In genomic region chr11:111540114-111540920, GRCh38 we compare ENCODE assay signal across 8 cellular contexts. TPM values are rescaled to one million over a fixed set of nuclear protein-coding genes. Genes with fewer than 3 reads are reported as not detected.
A peak's percentile ranks its signal among the peaks of the same experiment; 100 is the strongest.
DNase-seq lines count a peak whose midpoint lies in the region; ATAC-seq and TF ChIP-seq lines count a peak whose summit lies in the region.

LAYN (plus strand) TSS chr11:111540720; CDS start chr11:111540844, 124 bp downstream.

- no peak within 1 kb of the TSS for H3K27ac Mint-ChIP-seq in endodermal cell
- H3K27ac Mint-ChIP-seq in memory B cell, result no peak within 1 kb of the TSS

- DNase-seq in A673 (ENCODE audit: low spot score) (peak; percentile 81), endodermal cell (peak; percentile 83), memory B cell (ENCODE audit: low spot score in 2 of 2) (peak in 1 of 2 donors; percentile 27)
- peak; percentile 36 for DNase-seq in activated CD4-positive, alpha-beta T cell treated with anti-CD3 and anti-CD28 coated beads for 48 hours

- H3K9me3 ChIP-seq in A673 (ENCODE audit: low read depth, low read length, poor library complexity, severe bottlenecking) (no peaks in the 10 kb centered on the region), HEK293 (ENCODE audit: control insufficient read depth, insufficient read depth, low read depth, low read length) (no peaks in the 10 kb centered on the region), endodermal cell (ENCODE audit: control insufficient read depth, low read length) (peaks cover 6% of the 10 kb centered on the region), stomach smooth muscle (ENCODE audit: control insufficient read depth in 2 of 2, low read length in 2 of 2) (no peaks in the 10 kb centered on the region)

- ATAC-seq in memory B cell (ENCODE audit: low read depth) (peak; percentile 61), HG03135 (IDR thresholded peaks at IDR 0.05; ENCODE audit: unreplicated experiment) (no peak), GM18868 (IDR thresholded peaks at IDR 0.05; ENCODE audit: unreplicated experiment) (no peak)

- intact Hi-C loops in A673 (cut with micrococcal nuclease; ENCODE audit: unreplicated experiment), result no loop called here

- H3K36me3 Mint-ChIP-seq in endodermal cell (ENCODE audit: low read depth) (no peaks in the 10 kb centered on the region), memory B cell (no peaks in the 10 kb centered on the region)

- CTCF ChIA-PET in A673 (lab: Charles Lee) (interaction anchor here (0.6 kb wide), 1 partner anchor 740 kb away, joined by 12 read pairs; no protein-coding TSS in a partner anchor), HEK293 (lab: Yijun Ruan, JAX) (interaction anchor here (1.1 kb wide), 1 partner anchor 302 kb away, joined by 3 read pairs; no protein-coding TSS in a partner anchor)

- H3K27me3 Mint-ChIP-seq in endodermal cell (ENCODE audit: insufficient read depth) (peaks cover 88% of the 10 kb centered on the region), memory B cell (peaks cover 29% of the 10 kb centered on the region)

- peak within 1 kb of the TSS; percentile 58 for H3K4me3 Mint-ChIP-seq in endodermal cell
- H3K4me3 Mint-ChIP-seq in memory B cell, result peak within 1 kb of the TSS; percentile 78

- H3K4me3 ChIP-seq in A673 (ENCODE audit: low read depth, low read length, poor library complexity, severe bottlenecking) (peak within 1 kb of the TSS; percentile 63), HEK293 (ENCODE audit: low read depth, low read length) (peak within 1 kb of the TSS; percentile 42), endodermal cell (ENCODE audit: low read length) (peak within 1 kb of the TSS; percentile 77), stomach smooth muscle (ENCODE audit: low read length in 2 of 2) (peak within 1 kb of the TSS; percentile 82 to 85)

- POLR2A ChIA-PET in A673 (lab: Charles Lee; ENCODE audit: low non-redundant PET) (no interaction called here), HEK293 (lab: Yijun Ruan, JAX) (no interaction called here)

- H3K27ac ChIP-seq in A673 (ENCODE audit: low read depth, low read length, poor library complexity, severe bottlenecking) (no peak within 1 kb of the TSS), HEK293 (ENCODE audit: extremely low read depth, low read depth, low read length) (no peak within 1 kb of the TSS; the same call in 1 of the 2 replicates), endodermal cell (ENCODE audit: low read depth, low read length) (no peak within 1 kb of the TSS), stomach smooth muscle (ENCODE audit: low read length) (peak within 1 kb of the TSS; percentile 81)

- BruUV-seq in A673 (replicated peaks; lab: Mats Ljungman, UMichigan), result no TSS peak

- WGBS in endodermal cell (ENCODE audit: insufficient coverage in 1 of 2, insufficient read length in 1 of 2), 2 experiments, result 7 to 9% methylated on average over 29 to 70 of the region's 70 CpGs

- H3K36me3 ChIP-seq in A673 (ENCODE audit: insufficient read depth, low read length, poor library complexity, severe bottlenecking), result no peaks in the 10 kb centered on the region
- H3K36me3 ChIP-seq in HEK293 (ENCODE audit: control insufficient read depth in 2 of 2, insufficient read depth in 1 of 2, low read length in 2 of 2), result peaks cover 0 to 16% of the 10 kb centered on the region in 2 experiments; a peak in 1 of 3 replicates
- H3K36me3 ChIP-seq in endodermal cell (ENCODE audit: control insufficient read depth, insufficient read depth, low read length), result no peaks in the 10 kb centered on the region
- H3K36me3 ChIP-seq in stomach smooth muscle (ENCODE audit: control insufficient read depth in 2 of 2, insufficient read depth in 2 of 2, low read length in 2 of 2), result peaks cover 4 to 12% of the 10 kb centered on the region in 2 donors

- H3K27me3 ChIP-seq in A673 (replicated peaks; ENCODE audit: insufficient read depth, low read depth, low read length, poor library complexity), result no peaks in the 10 kb centered on the region
- peaks cover 91% of the 10 kb centered on the region for H3K27me3 ChIP-seq in endodermal cell (ENCODE audit: control insufficient read depth, insufficient read depth, low read length, poor library complexity, severe bottlenecking)
- H3K27me3 ChIP-seq in stomach smooth muscle (ENCODE audit: control insufficient read depth in 1 of 2, insufficient read depth in 2 of 2, low read length in 2 of 2), result no peaks in the 10 kb centered on the region

- H3K4me1 ChIP-seq in A673 (ENCODE audit: insufficient read depth, low read length, poor library complexity, severe bottlenecking) (peaks cover 16% of the 10 kb centered on the region), HEK293 (ENCODE audit: control insufficient read depth, insufficient read depth, low read length) (no peaks in the 10 kb centered on the region), endodermal cell (ENCODE audit: control insufficient read depth, insufficient read depth, low read length) (no peaks in the 10 kb centered on the region), stomach smooth muscle (ENCODE audit: control insufficient read depth, insufficient read depth, low read length) (peaks cover 29% of the 10 kb centered on the region)

- TF ChIP-seq CTCF in A673 (conservative IDR thresholded peaks at IDR 0.05; ENCODE audit: low read depth, low read length) (no peak), HEK293 (tag by site-specific recombination; IDR thresholded peaks at IDR 0.05) (peak; percentile 46; the same call in 1 of the 2 replicates), endodermal cell (conservative IDR thresholded peaks at IDR 0.05) (no peak)

- H3K9me3 Mint-ChIP-seq in endodermal cell, result no peaks in the 10 kb centered on the region
- H3K9me3 Mint-ChIP-seq in memory B cell, result no peaks in the 10 kb centered on the region

- H3K4me1 Mint-ChIP-seq in endodermal cell, result peaks cover 21% of the 10 kb centered on the region
- H3K4me1 Mint-ChIP-seq in memory B cell, result peaks cover 6% of the 10 kb centered on the region

- H3K9ac ChIP-seq in endodermal cell (ENCODE audit: extremely low read depth, low read length, poor library complexity, severe bottlenecking) (peak within 1 kb of the TSS; percentile 17), stomach smooth muscle (ENCODE audit: low read length in 2 of 2) (peak within 1 kb of the TSS; percentile 75 to 81)

TF ChIP-seq in HEK293, 187 proteins besides CTCF, POLR2A, EP300 and RAD21 (continues in another document):
- TF ChIP-seq ZNF704 (tag by site-specific recombination; IDR thresholded peaks at IDR 0.05), result no peak
- no peak for TF ChIP-seq ZNF221 (tag by site-specific recombination; IDR thresholded peaks at IDR 0.05; ENCODE audit: borderline replicate concordance)
- TF ChIP-seq ZNF423 (tag by site-specific recombination; IDR thresholded peaks at IDR 0.05), result peak; percentile 12; the same call in 1 of the 2 replicates
- TF ChIP-seq ZBTB26 (tag by site-specific recombination; optimal IDR thresholded peaks at IDR 0.05), result peak; percentile 79
- no peak for TF ChIP-seq INSM2 (tag by site-specific recombination; IDR thresholded peaks at IDR 0.05)
- TF ChIP-seq EGR2 (tag by site-specific recombination; IDR thresholded peaks at IDR 0.05; ENCODE audit: low read depth), result 0 out of 2 replicates have a peak, but pooled peaks have one; percentile 4
- TF ChIP-seq ZFP41 (tag by site-specific recombination; IDR thresholded peaks at IDR 0.05; ENCODE audit: borderline replicate concordance), result no peak
- 0 out of 2 replicates have a peak, but pooled peaks have one; percentile 47 for TF ChIP-seq ZNF449 (tag by site-specific recombination; IDR thresholded peaks at IDR 0.05)
- peak; percentile 91 for TF ChIP-seq ZIC2 (tag by site-specific recombination; IDR thresholded peaks at IDR 0.05)
- no peak for TF ChIP-seq ZNF510 (tag by site-specific recombination; IDR thresholded peaks at IDR 0.05; ENCODE audit: insufficient replicate concordance)

RNA-seq across cellular contexts. Expression of gene LAYN, which starts in this region (rescaled TPM):
- 9.6 and 10.0 TPM in 2 replicates for total RNA-seq in A673 (2021)
- total RNA-seq in endodermal cell, result 1 to 10 TPM; 1.1 to 1.5 TPM
- 3.4 TPM for polyA plus RNA-seq in endodermal cell (2013, experiment 1 of 2)
- 1.6 TPM for polyA plus RNA-seq in endodermal cell (2013, experiment 2 of 2)
